In the genomic region with DNA sequence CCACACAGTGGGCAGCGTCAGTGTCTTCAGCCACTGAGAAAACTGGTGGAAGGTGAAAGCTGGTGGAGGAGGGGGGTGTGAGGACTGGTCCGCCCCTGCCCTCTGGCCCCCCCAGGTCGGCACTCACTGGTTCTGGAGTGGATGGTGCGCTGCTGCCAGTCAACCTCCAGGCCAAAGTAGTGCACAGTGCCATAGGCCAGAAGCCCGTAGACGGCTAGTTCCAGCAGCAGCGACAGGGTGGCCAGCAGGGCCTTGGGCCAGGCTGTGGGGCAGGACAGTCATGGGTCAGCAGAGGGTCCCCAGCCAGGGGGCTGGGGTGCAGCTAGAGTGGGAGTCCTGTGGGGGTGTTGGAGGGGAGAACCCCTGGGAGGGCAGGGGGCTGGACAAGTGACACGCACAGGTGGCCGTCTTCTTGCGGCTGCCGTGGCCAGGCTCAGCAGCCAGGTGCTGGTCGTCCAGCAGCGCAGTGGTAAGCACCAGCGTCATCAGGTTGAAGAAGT, we compare ENCODE assay signal across 1 cellular context.
TF ChIP-seq lines count a peak whose summit lies in the region.

No MANE protein-coding gene starts in this region.

TF ChIP-seq in HepG2, 621 proteins besides CTCF, POLR2A, EP300 and RAD21:
- TF ChIP-seq, protein P1, sequence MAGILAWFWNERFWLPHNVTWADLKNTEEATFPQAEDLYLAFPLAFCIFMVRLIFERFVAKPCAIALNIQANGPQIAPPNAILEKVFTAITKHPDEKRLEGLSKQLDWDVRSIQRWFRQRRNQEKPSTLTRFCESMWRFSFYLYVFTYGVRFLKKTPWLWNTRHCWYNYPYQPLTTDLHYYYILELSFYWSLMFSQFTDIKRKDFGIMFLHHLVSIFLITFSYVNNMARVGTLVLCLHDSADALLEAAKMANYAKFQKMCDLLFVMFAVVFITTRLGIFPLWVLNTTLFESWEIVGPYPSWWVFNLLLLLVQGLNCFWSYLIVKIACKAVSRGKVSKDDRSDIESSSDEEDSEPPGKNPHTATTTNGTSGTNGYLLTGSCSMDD (CRISPR knock-in tag; IDR thresholded peaks at IDR 0.05) = no peak
- no peak for TF ChIP-seq FLYWCH1 (CRISPR knock-in tag; IDR thresholded peaks at IDR 0.05)
- TF ChIP-seq ZNF232 (CRISPR knock-in tag; IDR thresholded peaks at IDR 0.05; ENCODE audit: borderline replicate concordance) = no peak
- no peak for TF ChIP-seq JUNB (CRISPR knock-in tag; IDR thresholded peaks at IDR 0.05; ENCODE audit: borderline replicate concordance)
- no peak for TF ChIP-seq PPARG (CRISPR knock-in tag; conservative IDR thresholded peaks at IDR 0.05)
- no peak for TF ChIP-seq FOXC1 (CRISPR knock-in tag; IDR thresholded peaks at IDR 0.05; ENCODE audit: borderline replicate concordance)
- no peak for TF ChIP-seq ELF3 (CRISPR knock-in tag; IDR thresholded peaks at IDR 0.05)
- TF ChIP-seq ZNF629 (CRISPR knock-in tag; conservative IDR thresholded peaks at IDR 0.05) = no peak
- TF ChIP-seq, protein P2, sequence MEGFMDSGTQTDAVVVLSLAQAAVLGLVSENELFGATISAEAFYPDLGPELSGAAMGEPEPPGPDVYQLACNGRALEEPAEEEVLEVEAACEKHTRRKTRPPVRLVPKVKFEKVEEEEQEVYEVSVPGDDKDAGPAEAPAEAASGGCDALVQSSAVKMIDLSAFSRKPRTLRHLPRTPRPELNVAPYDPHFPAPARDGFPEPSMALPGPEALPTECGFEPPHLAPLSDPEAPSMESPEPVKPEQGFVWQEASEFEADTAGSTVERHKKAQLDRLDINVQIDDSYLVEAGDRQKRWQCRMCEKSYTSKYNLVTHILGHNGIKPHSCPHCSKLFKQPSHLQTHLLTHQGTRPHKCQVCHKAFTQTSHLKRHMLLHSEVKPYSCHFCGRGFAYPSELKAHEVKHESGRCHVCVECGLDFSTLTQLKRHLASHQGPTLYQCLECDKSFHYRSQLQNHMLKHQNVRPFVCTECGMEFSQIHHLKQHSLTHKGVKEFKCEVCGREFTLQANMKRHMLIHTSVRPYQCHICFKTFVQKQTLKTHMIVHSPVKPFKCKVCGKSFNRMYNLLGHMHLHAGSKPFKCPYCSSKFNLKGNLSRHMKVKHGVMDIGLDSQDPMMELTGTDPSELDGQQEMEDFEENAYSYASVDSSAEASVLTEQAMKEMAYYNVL (CRISPR knock-in tag; IDR thresholded peaks at IDR 0.05; ENCODE audit: borderline replicate concordance) = no peak
- no peak for TF ChIP-seq ZNF567 (CRISPR knock-in tag; IDR thresholded peaks at IDR 0.05; ENCODE audit: borderline replicate concordance)
- TF ChIP-seq ZNF777 (CRISPR knock-in tag; IDR thresholded peaks at IDR 0.05) = no peak
- no peak for TF ChIP-seq ATF7-NPFF (CRISPR knock-in tag; IDR thresholded peaks at IDR 0.05; ENCODE audit: low read depth)
- no peak for TF ChIP-seq KLF15 (CRISPR knock-in tag; IDR thresholded peaks at IDR 0.05; ENCODE audit: borderline replicate concordance)
- no peak for TF ChIP-seq MEIS1 (CRISPR knock-in tag; IDR thresholded peaks at IDR 0.05; ENCODE audit: borderline replicate concordance)
- TF ChIP-seq HDAC2 (CRISPR knock-in tag; IDR thresholded peaks at IDR 0.05) = no peak
